8 cellular contexts compared by ENCODE assay signal in genomic region chr14:35404246-35404495, GRCh38. TPM values are rescaled to one million over a fixed set of nuclear protein-coding genes. Genes with fewer than 3 reads are reported as not detected.
A peak's percentile ranks its signal among the peaks of the same experiment; 100 is the strongest.
DNase-seq lines count a peak whose midpoint lies in the region; ATAC-seq, FAIRE-seq and TF ChIP-seq lines count a peak whose summit lies in the region.

No MANE protein-coding gene starts in this region.

- H3K4me3 ChIP-seq in A673 (ENCODE audit: low read depth, low read length, poor library complexity, severe bottlenecking) = peak overlapping the region; percentile 95
- peak overlapping the region; percentile 82 for H3K4me3 ChIP-seq in astrocyte of the spinal cord (ENCODE audit: low read depth, low read length)
- peak overlapping the region; percentile 82 for H3K4me3 ChIP-seq in mesodermal cell (ENCODE audit: extremely low read depth, insufficient read depth, low read length, poor library complexity, severe bottlenecking)

- CTCF ChIA-PET in A673 (lab: Charles Lee) = interaction anchor here (1.1 to 1.9 kb wide), 4 partner anchors 173 to 262 kb away, joined by 5 to 12 read pairs (median 6); no protein-coding TSS in a partner anchor

- peaks cover 49% of the 10 kb centered on the region for H3K4me1 ChIP-seq in A673 (ENCODE audit: insufficient read depth, low read length, poor library complexity, severe bottlenecking)
- H3K4me1 ChIP-seq in mesodermal cell (ENCODE audit: control insufficient read depth, insufficient read depth, low read length, poor library complexity, severe bottlenecking) = peaks cover 19% of the 10 kb centered on the region

- H3K36me3 ChIP-seq in A673 (ENCODE audit: insufficient read depth, low read length, poor library complexity, severe bottlenecking) = peaks cover 35% of the 10 kb centered on the region
- peaks cover 38% of the 10 kb centered on the region for H3K36me3 ChIP-seq in mesodermal cell (ENCODE audit: control insufficient read depth, insufficient read depth, low read length)

- no peaks in the 10 kb centered on the region for H3K27me3 ChIP-seq in A673 (replicated peaks; ENCODE audit: insufficient read depth, low read depth, low read length, poor library complexity)

- no peak for TF ChIP-seq CTCF in A673 (conservative IDR thresholded peaks at IDR 0.05; ENCODE audit: low read depth, low read length)
- no peak for TF ChIP-seq CTCF in astrocyte of the spinal cord (IDR thresholded peaks at IDR 0.05; ENCODE audit: low read depth, low read length)
- no peak for TF ChIP-seq CTCF in omental fat pad (IDR thresholded peaks at IDR 0.05)
- no peak for TF ChIP-seq CTCF in D721Med (IDR thresholded peaks at IDR 0.05; ENCODE audit: insufficient read depth, missing control alignments)

- H3K27ac ChIP-seq in A673 (ENCODE audit: low read depth, low read length, poor library complexity, severe bottlenecking) = peak overlapping the region; percentile 99
- H3K27ac ChIP-seq in mesodermal cell (ENCODE audit: low read depth, low read length, severe bottlenecking) = peak overlapping the region; percentile 92

- DNase-seq in A673 (ENCODE audit: low spot score) = no peak
- DNase-seq in astrocyte of the spinal cord (ENCODE audit: low read depth, low spot score) = no peak
- no peak for DNase-seq in C1 segment of cervical spinal cord (lab: John Stamatoyannopoulos, UW)
- no peak for DNase-seq in omental fat pad (ENCODE audit: low spot score)
- no peak for DNase-seq in D721Med (ENCODE audit: insufficient read length, low spot score)

- POLR2A ChIA-PET in A673 (lab: Charles Lee; ENCODE audit: low non-redundant PET) = interaction anchor here (0.6 kb wide), 2 partner anchors 157 to 422 kb away, joined by 7 read pairs; partner anchors contain the start of gene BRMS1L

- BruUV-seq in A673 (replicated peaks; lab: Mats Ljungman, UMichigan) = no TSS peak

- FAIRE-seq in D721Med (lab: Jason Lieb, UNC) = no peak

- ATAC-seq in HG02840 (IDR thresholded peaks at IDR 0.05; ENCODE audit: low FRiP score, unreplicated experiment) (peak; percentile 21), HG03460 (IDR thresholded peaks at IDR 0.05; ENCODE audit: unreplicated experiment) (no peak), omental fat pad (ENCODE audit: low FRiP score) (no peak)

- WGBS in mesodermal cell (ENCODE audit: insufficient coverage in 2 of 2), 2 experiments = 0 to 1% methylated on average over 32 to 33 of the region's 33 CpGs

- intact Hi-C loops in A673 (cut with micrococcal nuclease; ENCODE audit: unreplicated experiment) = loop anchor here (10.0 kb wide), 1 partner anchor 359 kb away; the partner anchor contains the start of gene FAM177A1

- in situ Hi-C loops in astrocyte of the spinal cord (cut with HindIII; ENCODE audit: low sequenced_read_pairs) = no loop called here

- no peaks in the 10 kb centered on the region for H3K9me3 ChIP-seq in A673 (ENCODE audit: low read depth, low read length, poor library complexity, severe bottlenecking)
- no peaks in the 10 kb centered on the region for H3K9me3 ChIP-seq in mesodermal cell (ENCODE audit: control insufficient read depth, low read length)

RNA-seq across cellular contexts. Expression of gene NFKBIA, which starts 0.4 kb away (rescaled TPM):
- 69.9 and 73.9 TPM in 2 replicates for total RNA-seq in A673 (2021)
- polyA plus RNA-seq in mesodermal cell (2013, experiment 1 of 2) = 51.8 TPM
- 46.6 TPM for polyA plus RNA-seq in mesodermal cell (2013, experiment 2 of 2)
- 1,000 to 10,000 TPM in 1 of 4 donors, 100 to 1,000 TPM in 3; 291 to 1,245 (median 645) TPM for total RNA-seq in omental fat pad
